In the genomic region with DNA sequence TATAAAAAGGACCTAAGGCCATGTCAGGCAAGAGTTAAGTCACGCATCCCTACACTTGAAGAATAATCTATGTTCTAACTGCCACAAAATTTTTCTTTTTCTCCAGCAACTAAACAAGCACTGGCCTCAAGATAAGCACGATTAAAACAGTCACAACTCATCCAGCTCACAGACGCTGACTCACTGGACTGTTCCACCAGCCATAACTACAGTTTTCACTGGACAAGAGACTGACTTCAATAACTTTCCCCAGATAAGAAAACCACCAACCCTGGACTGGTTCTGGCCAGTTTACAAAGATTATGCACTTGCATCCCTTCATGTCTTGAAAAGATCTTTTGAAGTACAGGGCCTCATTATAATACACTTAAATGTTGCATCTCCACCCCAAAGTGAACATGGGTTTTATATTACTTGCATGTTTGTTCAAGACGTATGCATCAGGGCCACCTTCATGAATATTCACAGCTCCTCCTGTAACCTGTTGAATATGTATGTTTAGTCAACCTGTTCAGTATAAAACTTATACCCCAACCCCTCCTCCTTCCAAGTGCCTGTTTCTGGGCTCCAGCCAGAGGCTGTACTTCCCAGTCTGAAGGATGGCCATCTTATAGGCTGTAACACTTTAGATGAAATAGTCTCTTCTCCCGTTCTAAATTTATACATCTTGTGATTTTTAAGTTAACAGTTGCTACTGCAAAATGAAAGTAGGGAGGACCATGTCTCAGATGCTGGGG, we compare ENCODE assay signal across 12 cellular contexts.
DNase-seq lines count a peak whose midpoint lies in the region; ATAC-seq, FAIRE-seq and TF ChIP-seq lines count a peak whose summit lies in the region.
"Had no signal": no experiment of that assay in that cellular context is flagged by ENCODE, and none has a peak within 500 bp of the region (broad histone marks: within the 10 kb centered on the region; RNA-seq: fewer than 3 reads in every experiment).

No MANE protein-coding gene starts in this region.

- no peaks in the 10 kb centered on the region for H3K23me2 ChIP-seq in H9 (ENCODE audit: insufficient read length, low read depth, low read length, poor library complexity, severe bottlenecking)

- no peak overlapping the region for H2BK5ac ChIP-seq in H9 (ENCODE audit: insufficient read length, low read length)

- H3K18ac ChIP-seq in H9 (ENCODE audit: insufficient read length, low read depth, low read length), result no peak overlapping the region

- H3K4ac ChIP-seq in H9 (ENCODE audit: low read depth, low read length), result no peak overlapping the region

- no peaks in the 10 kb centered on the region for H3K27me3 Mint-ChIP-seq in H9 (ENCODE audit: low read depth)

- no peaks in the 10 kb centered on the region for H4K20me1 ChIP-seq in H9 (ENCODE audit: control insufficient read depth, insufficient read depth, insufficient read length)

- no peaks in the 10 kb centered on the region for H3K36me3 Mint-ChIP-seq in H9 (ENCODE audit: insufficient read depth in 1 of 3, low read depth in 3 of 3)

- H4K91ac ChIP-seq in H9 (ENCODE audit: insufficient read length, low read depth, low read length), result no peak overlapping the region

- H3K36me3 ChIP-seq in adipocyte (ENCODE audit: control insufficient read depth, insufficient read depth, low read length, severe bottlenecking), result no peaks in the 10 kb centered on the region

- H3K4me3 ChIP-seq in AG04449 (ENCODE audit: low read depth, low read length) (no peak overlapping the region), adipocyte (ENCODE audit: low read length) (no peak overlapping the region)
- H3K4me3 ChIP-seq: SK-N-MC had no signal

- H3K4me2 ChIP-seq in H9 (ENCODE audit: insufficient read depth, insufficient read length, low read length), result no peak overlapping the region

- no peak for ATAC-seq in GM21381 (IDR thresholded peaks at IDR 0.05; ENCODE audit: unreplicated experiment)
- ATAC-seq: activated T-cell treated with anti-CD3 and anti-CD28 coated beads, Interleukin-2, amount 50 U/mL, for 4 hours had no signal

- H3K9me3 Mint-ChIP-seq in H9, result peaks cover 0 to 5% of the 10 kb centered on the region in 2 experiments; a peak in 1 of 5 replicates
- H3K9me3 Mint-ChIP-seq: activated T-cell treated with anti-CD3 and anti-CD28 coated beads, Interleukin-2, amount 50 U/mL, for 4 hours; endodermal cell had no signal

- no peak overlapping the region for H3K14ac ChIP-seq in H9 (ENCODE audit: insufficient read depth, low read length)

- DNase-seq in AG04449 (ENCODE audit: low read depth, low spot score) (peak; percentile 45), GM19239 (ENCODE audit: insufficient read length, low spot score) (no peak), adipocyte (ENCODE audit: low read depth) (peak; percentile 71), inferior parietal cortex (ENCODE audit: extremely low spot score) (peak; percentile 55), GF-D8 (lab: John Stamatoyannopoulos, UW) (no peak), H9 (no peak), GDM1 (lab: John Stamatoyannopoulos, UW) (no peak)
- DNase-seq: activated T-cell treated with anti-CD3 and anti-CD28 coated beads, Interleukin-2, amount 50 U/mL, for 4 hours; endodermal cell; NCI-H1105 had no signal

- H3K4me3 Mint-ChIP-seq in H9, result no peak overlapping the region
- H3K4me3 Mint-ChIP-seq: activated T-cell treated with anti-CD3 and anti-CD28 coated beads, Interleukin-2, amount 50 U/mL, for 4 hours; endodermal cell had no signal

- WGBS in H9 (ENCODE audit: extremely low coverage, insufficient read length, low lambda C conversion rate), result no CpG with 5 or more reads among the region's 5 CpGs

- no peak overlapping the region for H2BK12ac ChIP-seq in H9 (ENCODE audit: insufficient read length, low read depth, low read length)

- H3K23ac ChIP-seq in H9 (ENCODE audit: insufficient read length, low read depth, low read length), result no peak overlapping the region

- H2AK5ac ChIP-seq in H9 (ENCODE audit: insufficient read length, low read length), result no peak overlapping the region

- H3K9ac ChIP-seq in adipocyte (ENCODE audit: low read length) (no peak overlapping the region), H9 (ENCODE audit: extremely low read depth, insufficient read length, low read length) (no peak overlapping the region)

- H3K79me1 ChIP-seq in H9 (ENCODE audit: insufficient read depth, low read depth, low read length, poor library complexity, severe bottlenecking), result no peaks in the 10 kb centered on the region

- H3K79me2 ChIP-seq in H9 (ENCODE audit: insufficient read depth, low read length), result no peaks in the 10 kb centered on the region

- no peak overlapping the region for H2BK15ac ChIP-seq in H9 (ENCODE audit: low read depth, low read length)

- H3K27ac ChIP-seq in H9 (ENCODE audit: insufficient read length, low read depth, low read length), result no peak overlapping the region
- H3K27ac ChIP-seq: SK-N-MC had no signal

- POLR2A ChIA-PET in AG04449 (lab: Yijun Ruan, JAX), result interaction anchor here (0.6 kb wide), 1 partner anchor 209 kb away, joined by 3 read pairs; no protein-coding TSS in a partner anchor

- H3T11ph ChIP-seq in H9 (ENCODE audit: low read length), result no peak overlapping the region

- H4K5ac ChIP-seq in H9 (ENCODE audit: insufficient read length, low read depth, low read length), result no peak overlapping the region

- peak; percentile 18 for FAIRE-seq in GM19239 (lab: Jason Lieb, UNC)

- no peaks in the 10 kb centered on the region for H3K27me3 ChIP-seq in adipocyte (replicated peaks; ENCODE audit: control insufficient read depth, insufficient read depth, low read length)
- no peaks in the 10 kb centered on the region for H3K27me3 ChIP-seq in H9 (ENCODE audit: insufficient read depth, low read length)

- H2BK120ac ChIP-seq in H9 (ENCODE audit: low read depth, low read length, poor library complexity, severe bottlenecking), result no peak overlapping the region

- no peak overlapping the region for H3K56ac ChIP-seq in H9 (ENCODE audit: insufficient read length, low read depth, low read length)

- H3K27ac Mint-ChIP-seq in H9, result no peak overlapping the region
- H3K27ac Mint-ChIP-seq: endodermal cell had no signal

- H3K9me3 ChIP-seq in adipocyte (ENCODE audit: control insufficient read depth, low read length), result no peaks in the 10 kb centered on the region
- no peaks in the 10 kb centered on the region for H3K9me3 ChIP-seq in H9 (ENCODE audit: control insufficient read depth, low read depth, low read length)

- no peak overlapping the region for H4K8ac ChIP-seq in H9 (replicated peaks; ENCODE audit: insufficient read length, low read depth, low read length)

- no peaks in the 10 kb centered on the region for H3K4me1 Mint-ChIP-seq in H9
- H3K4me1 Mint-ChIP-seq: endodermal cell had no signal

- no peak overlapping the region for H2BK20ac ChIP-seq in H9 (ENCODE audit: low read depth, low read length, poor library complexity, severe bottlenecking)

- CTCF ChIA-PET in AG04449 (lab: Yijun Ruan, JAX), result interaction anchor here (0.7 to 13.0 kb wide), 5 partner anchors 10 to 300 kb away, joined by 3 to 397 read pairs (median 3); no protein-coding TSS in a partner anchor

- TF ChIP-seq CTCF in AG04449 (IDR thresholded peaks at IDR 0.05; ENCODE audit: insufficient read depth, low read length, missing control alignments) (no peak), H9 (conservative IDR thresholded peaks at IDR 0.05) (no peak)

- H3K4me1 ChIP-seq in adipocyte (ENCODE audit: control insufficient read depth, insufficient read depth, low read length) (peaks cover 8% of the 10 kb centered on the region), H9 (ENCODE audit: insufficient read depth, low read length) (no peaks in the 10 kb centered on the region)

- H2AFZ ChIP-seq in H9 (ENCODE audit: low read length), result no peak overlapping the region

Comparison
In these comparisons a context has a peak if more than half of its experiments do, and no peak if none do; other contexts are left out.
1. DNase-seq: peak in AG04449 (single experiment), adipocyte (single experiment) and inferior parietal cortex (single experiment); none in GM19239 (single experiment), GF-D8 (single experiment), H9 (single experiment) and GDM1 (single experiment).